ENCODE assay signal across 8 cellular contexts in genomic region chr11:57482782-57483569, GRCh38. TPM values are rescaled to one million over a fixed set of nuclear protein-coding genes. Genes with fewer than 3 reads are reported as not detected.
DNase-seq lines count a peak whose midpoint lies in the region; ATAC-seq and TF ChIP-seq lines count a peak whose summit lies in the region.

No MANE protein-coding gene starts in this region.

- no peaks in the 10 kb centered on the region for H3K79me1 ChIP-seq in mesendoderm (ENCODE audit: low read length)

- H3K56ac ChIP-seq in mesendoderm (ENCODE audit: low read length) = peak overlapping the region; percentile 79

- H3K4me1 Mint-ChIP-seq in IgD-negative memory B cell = peaks cover 23 to 36% (median 24%) of the 10 kb centered on the region in 3 donors

- WGBS in mesendoderm (ENCODE audit: extremely low coverage, insufficient coverage, low lambda C conversion rate) = no CpG with 5 or more reads among the region's 52 CpGs

- H3K4me3 ChIP-seq in coronary artery (peak overlapping the region; percentile 55), mesendoderm (ENCODE audit: low read length) (peak overlapping the region; percentile 8)

- in situ Hi-C loops in GM13976 (cut with MboI; ENCODE audit: low sequenced_read_pairs, unreplicated experiment) = no loop called here

- peak overlapping the region; percentile 49 to 73 (median 63) for H3K4me3 Mint-ChIP-seq in IgD-negative memory B cell

- no peak overlapping the region for H4K5ac ChIP-seq in mesendoderm (ENCODE audit: low read length)

- peak overlapping the region; percentile 33 for H2BK120ac ChIP-seq in mesendoderm (ENCODE audit: low read depth, low read length)

- no peak overlapping the region for H2BK5ac ChIP-seq in mesendoderm (ENCODE audit: low read length)

- H3K27ac ChIP-seq in coronary artery (no peak overlapping the region), mesendoderm (ENCODE audit: low read depth, low read length) (no peak overlapping the region)

- H2BK15ac ChIP-seq in mesendoderm (replicated peaks; ENCODE audit: low read depth) = no peak overlapping the region

- H3K9me3 Mint-ChIP-seq in IgD-negative memory B cell = no peaks in the 10 kb centered on the region

- no peak overlapping the region for H3K23ac ChIP-seq in mesendoderm (ENCODE audit: low read length)

- no peak overlapping the region for H2AK5ac ChIP-seq in mesendoderm (ENCODE audit: low read length)

- peak overlapping the region; percentile 58 for H3K4ac ChIP-seq in mesendoderm (ENCODE audit: low read depth, low read length)

- peak overlapping the region; percentile 87 for H4K8ac ChIP-seq in mesendoderm (ENCODE audit: low read depth, low read length)

- peak overlapping the region; percentile 63 for H3K4me2 ChIP-seq in mesendoderm (ENCODE audit: low read length)

- DNase-seq in GM13976 (ENCODE audit: low spot score) = peak; percentile 88
- DNase-seq in activated CD4-positive, CD25-positive, alpha-beta regulatory T cell treated with anti-CD3 and anti-CD28 coated beads, Interleukin-2, amount 50 U/mL, for 72 hours = peak; percentile 62
- DNase-seq in coronary artery (ENCODE audit: low spot score) = no peak
- DNase-seq in mesendoderm = peak; percentile 69
- DNase-seq in stimulated activated naive CD4-positive, alpha-beta T cell treated with Interleukin-2 at 50 U/mL for 16 hours (lab: John Stamatoyannopoulos, UW) = peak; percentile 59

- H3K27me3 Mint-ChIP-seq in IgD-negative memory B cell = peaks cover 21% of the 10 kb centered on the region

- no peaks in the 10 kb centered on the region for H3K36me3 ChIP-seq in mesendoderm (ENCODE audit: control insufficient read depth, insufficient read depth, low read length)

- ATAC-seq in HG03025 (IDR thresholded peaks at IDR 0.05; ENCODE audit: low FRiP score, unreplicated experiment) = no peak
- no peak for ATAC-seq in HG03442 (IDR thresholded peaks at IDR 0.05; ENCODE audit: unreplicated experiment)

- H3K18ac ChIP-seq in mesendoderm (ENCODE audit: low read length) = peak overlapping the region; percentile 77

- TF ChIP-seq CTCF in GM13976 (IDR thresholded peaks at IDR 0.05; ENCODE audit: borderline replicate concordance, control extremely low read depth, extremely low read depth, insufficient read depth, missing control alignments) (peak; percentile 83), coronary artery (IDR thresholded peaks at IDR 0.05) (peak; percentile 30)

- no peaks in the 10 kb centered on the region for H3K79me2 ChIP-seq in mesendoderm (ENCODE audit: control insufficient read depth, insufficient read depth, low read length)

- H3K27ac Mint-ChIP-seq in IgD-negative memory B cell = no peak overlapping the region

- peaks cover 3% of the 10 kb centered on the region for H3K27me3 ChIP-seq in mesendoderm (ENCODE audit: insufficient read depth, low read length, poor library complexity)

- peaks cover 2% of the 10 kb centered on the region for H3K36me3 Mint-ChIP-seq in IgD-negative memory B cell

- peak overlapping the region; percentile 59 for H3K9ac ChIP-seq in mesendoderm (ENCODE audit: low read length)

- H3K4me1 ChIP-seq in mesendoderm (ENCODE audit: control insufficient read depth, low read depth, low read length) = peaks cover 4% of the 10 kb centered on the region

RNA-seq across cellular contexts. Expression of gene RTN4RL2, which starts 22.6 kb away (rescaled TPM):
- 0.14 TPM for polyA plus RNA-seq in IgD-negative memory B cell
- polyA plus RNA-seq in mesendoderm (2013, experiment 1 of 2) = 4.2 TPM
- 4.5 TPM for polyA plus RNA-seq in mesendoderm (2013, experiment 2 of 2)

RNA-seq across cellular contexts. Expression of gene SLC43A1, which starts 32.5 kb away (rescaled TPM):
- 7.2 TPM for polyA plus RNA-seq in IgD-negative memory B cell
- polyA plus RNA-seq in mesendoderm (2013, experiment 1 of 2) = 11.1 TPM
- polyA plus RNA-seq in mesendoderm (2013, experiment 2 of 2) = 10.7 TPM

RNA-seq across cellular contexts. Expression of gene TIMM10, which starts 47.6 kb away (rescaled TPM):
- polyA plus RNA-seq in IgD-negative memory B cell = 63.5 TPM
- 168 TPM for polyA plus RNA-seq in mesendoderm (2013, experiment 1 of 2)
- 163 TPM for polyA plus RNA-seq in mesendoderm (2013, experiment 2 of 2)

RNA-seq across cellular contexts. Expression of gene SMTNL1, which starts 54.4 kb away (rescaled TPM):
- 0.14 TPM for polyA plus RNA-seq in IgD-negative memory B cell
- polyA plus RNA-seq in mesendoderm (2013, experiment 1 of 2) = 0.18 TPM
- polyA plus RNA-seq in mesendoderm (2013, experiment 2 of 2) = 0.13 TPM

RNA-seq across cellular contexts. Expression of gene SLC43A3, which starts 56.1 kb away (rescaled TPM):
- 15.8 TPM for polyA plus RNA-seq in IgD-negative memory B cell
- polyA plus RNA-seq in mesendoderm (2013, experiment 1 of 2) = 28.3 TPM
- 29.2 TPM for polyA plus RNA-seq in mesendoderm (2013, experiment 2 of 2)
